Comparison of ENCODE assay signal across 23 cellular contexts in the genomic region with DNA sequence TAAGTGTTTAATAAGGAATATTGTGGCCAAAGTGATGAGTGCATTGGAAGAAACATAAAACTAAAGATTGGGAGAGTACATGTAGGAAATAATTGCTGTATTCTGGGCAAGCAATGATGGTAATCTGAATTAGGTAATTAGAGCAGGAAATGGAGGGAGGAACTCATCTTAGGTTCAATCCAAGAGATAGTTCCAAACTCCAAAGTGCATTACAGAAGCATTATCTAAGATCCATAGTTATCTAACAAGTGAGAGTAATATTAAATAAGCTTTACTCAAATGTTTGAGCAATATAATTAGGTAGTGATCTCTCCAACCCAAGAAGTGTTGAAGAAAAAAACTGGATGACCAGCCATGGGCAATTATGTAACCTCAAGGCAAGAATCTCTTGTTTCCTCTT.
"Had no signal": no experiment of that assay in that cellular context is flagged by ENCODE, and none has a peak within 500 bp of the region (broad histone marks: within the 10 kb centered on the region; RNA-seq: fewer than 3 reads in every experiment).

No MANE protein-coding gene starts in this region.

- DNase-seq: colonic mucosa; cortex of kidney; effector CD8-positive, alpha-beta T cell; effector memory CD8-positive, alpha-beta T cell; endodermal cell; erythroblast; esophagus squamous epithelium; foreskin fibroblast; foreskin melanocyte; gastrocnemius medialis; glutamatergic neuron; head of caudate nucleus; heart right ventricle; hippocampal formation; left cardiac atrium; left ventricle myocardium superior; lower lobe of right lung; mesenchymal stem cell had no signal

- H3K27ac ChIP-seq: colonic mucosa, epithelial cell of prostate, esophagus squamous epithelium, gastrocnemius medialis, heart right ventricle, lower lobe of right lung had no signal

- H3K9me3 ChIP-seq: colonic mucosa, esophagus squamous epithelium, gastrocnemius medialis, lower lobe of right lung had no signal

- H3K4me1 ChIP-seq: colonic mucosa, gastrocnemius medialis, lower lobe of right lung had no signal

- H3K27me3 Mint-ChIP-seq: effector memory CD8-positive, alpha-beta T cell had no signal

- H3K4me3 Mint-ChIP-seq: dendritic cell treated with granulocyte-macrophage colony-stimulating factor and Interleukin-4, amounts not matched to agents 40 ng/mL and 50 ng/mL, for 4 days; effector memory CD8-positive, alpha-beta T cell; endodermal cell; mesothelial cell of epicardium had no signal

- H3K9me3 Mint-ChIP-seq: dendritic cell treated with granulocyte-macrophage colony-stimulating factor and Interleukin-4, amounts not matched to agents 40 ng/mL and 50 ng/mL, for 4 days; effector memory CD8-positive, alpha-beta T cell had no signal

- H3K4me1 Mint-ChIP-seq: endodermal cell had no signal

- H3K4me3 ChIP-seq: colonic mucosa, esophagus squamous epithelium, gastrocnemius medialis, heart right ventricle, lower lobe of right lung had no signal

- H3K36me3 ChIP-seq: colonic mucosa, esophagus squamous epithelium, gastrocnemius medialis, heart right ventricle, lower lobe of right lung had no signal

- H3K27me3 ChIP-seq: colonic mucosa, esophagus squamous epithelium, gastrocnemius medialis, heart right ventricle had no signal

- ATAC-seq: effector memory CD8-positive, alpha-beta T cell; esophagus mucosa; gastrocnemius medialis; heart right ventricle; left cardiac atrium; left lobe of liver; left ventricle myocardium superior; lower lobe of right lung had no signal

- H3K27ac Mint-ChIP-seq: dendritic cell treated with granulocyte-macrophage colony-stimulating factor and Interleukin-4, amounts not matched to agents 40 ng/mL and 50 ng/mL, for 4 days; effector memory CD8-positive, alpha-beta T cell; endodermal cell; mesothelial cell of epicardium had no signal
